In genomic region chr21:34545079-34545884, GRCh38 we compare ENCODE assay signal across 8 cellular contexts. TPM values are rescaled to one million over a fixed set of nuclear protein-coding genes. Genes with fewer than 3 reads are reported as not detected.
DNase-seq lines count a peak whose midpoint lies in the region; ATAC-seq, FAIRE-seq and TF ChIP-seq lines count a peak whose summit lies in the region.

No MANE protein-coding gene starts in this region.

- no peak for TF ChIP-seq POLR2A in vagina (IDR thresholded peaks at IDR 0.05)

- intact Hi-C loops in vagina (cut with DNase I) = no loop called here

- H3K9ac ChIP-seq in duodenal mucosa (ENCODE audit: low read depth in 1 of 2, low read length in 2 of 2) = peak overlapping the region in 1 of 2 donors; percentile 44

- H3K27ac ChIP-seq in duodenal mucosa (ENCODE audit: low read depth, low read length) (peak overlapping the region; percentile 63), vagina (peak overlapping the region; percentile 46)

- H3K36me3 ChIP-seq in duodenal mucosa (ENCODE audit: control insufficient read depth in 1 of 2, insufficient read depth in 2 of 2, low read length in 2 of 2) (no peaks in the 10 kb centered on the region), vagina (no peaks in the 10 kb centered on the region)

- TF ChIP-seq CTCF in vagina (IDR thresholded peaks at IDR 0.05) = no peak

- DNase-seq in OCI-M1 (lab: John Stamatoyannopoulos, UW) = peak; percentile 96
- DNase-seq in middle frontal gyrus (ENCODE audit: extremely low spot score, low spot score) = peak; percentile 5
- no peak for DNase-seq in vagina (ENCODE audit: extremely low spot score in 2 of 2)
- DNase-seq in NCI-H1105 (lab: John Stamatoyannopoulos, UW) = no peak

- peak; percentile 95 for FAIRE-seq in A204.1 (lab: Jason Lieb, UNC)

- H3K4me1 ChIP-seq in duodenal mucosa (ENCODE audit: control insufficient read depth in 1 of 2, insufficient read depth in 2 of 2, low read length in 2 of 2) (peaks cover 26 to 27% of the 10 kb centered on the region in 2 donors), vagina (peaks cover 10% of the 10 kb centered on the region)

- ATAC-seq in GM18520 (IDR thresholded peaks at IDR 0.05; ENCODE audit: unreplicated experiment) = peak; percentile 46
- ATAC-seq in HG02973 (IDR thresholded peaks at IDR 0.05; ENCODE audit: unreplicated experiment) = peak; percentile 77

- H3K27me3 ChIP-seq in duodenal mucosa (ENCODE audit: control insufficient read depth in 1 of 2, insufficient read depth in 2 of 2, low read length in 2 of 2) (no peaks in the 10 kb centered on the region), vagina (no peaks in the 10 kb centered on the region)

- no peaks in the 10 kb centered on the region for H3K9me3 ChIP-seq in duodenal mucosa (ENCODE audit: control insufficient read depth in 1 of 2, low read length in 2 of 2)
- no peaks in the 10 kb centered on the region for H3K9me3 ChIP-seq in vagina

- H3K4me3 ChIP-seq in duodenal mucosa (ENCODE audit: low read depth in 1 of 2, low read length in 2 of 2) = peak overlapping the region; percentile 5 to 38
- H3K4me3 ChIP-seq in vagina = no peak overlapping the region

RNA-seq across cellular contexts. Expression of gene KCNE1, which starts 33.3 kb away (rescaled TPM):
- 2.2 TPM for total RNA-seq in vagina

Comparison
In these comparisons a context has a peak if more than half of its experiments do, and no peak if none do; other contexts are left out.
1. DNase-seq: peak in OCI-M1 (single experiment) and middle frontal gyrus (single experiment); none in vagina (0 of 2) and NCI-H1105 (single experiment).
2. H3K4me3 ChIP-seq: peak in duodenal mucosa (2 of 2); none in vagina (0 of 2).